14 cellular contexts compared by ENCODE assay signal in the genomic region with DNA sequence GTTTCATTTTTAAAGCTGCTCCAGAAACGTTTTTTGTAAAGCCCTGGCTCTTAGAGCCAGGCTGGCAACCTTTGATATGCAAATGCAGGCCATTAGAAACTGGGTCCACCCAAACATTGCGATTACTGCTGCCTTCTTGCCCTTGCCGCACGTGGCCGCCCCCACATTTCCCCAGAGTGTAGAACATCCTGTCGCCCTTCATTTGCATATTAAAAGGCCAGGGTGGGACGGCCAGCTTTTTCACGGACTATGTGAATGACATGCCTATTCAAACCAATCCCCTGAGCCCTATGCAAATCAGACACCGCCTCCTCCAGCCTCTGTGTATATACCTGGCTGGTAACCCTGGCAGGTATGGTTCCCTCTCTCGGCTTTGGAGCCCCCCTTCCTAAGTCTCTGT.
A peak's percentile ranks its signal among the peaks of the same experiment; 100 is the strongest.
DNase-seq lines count a peak whose midpoint lies in the region; ATAC-seq and TF ChIP-seq lines count a peak whose summit lies in the region.
"Had no signal": no experiment of that assay in that cellular context is flagged by ENCODE, and none has a peak within 500 bp of the region (broad histone marks: within the 10 kb centered on the region; RNA-seq: fewer than 3 reads in every experiment).

No MANE protein-coding gene starts in this region.

- H3K27ac Mint-ChIP-seq in nephron, result no peak overlapping the region

- H3K36me3 ChIP-seq in HUES64 (ENCODE audit: insufficient read depth, low read length) (no peaks in the 10 kb centered on the region), body of pancreas (replicated peaks in 1 of 2; ENCODE audit: insufficient read depth in 1 of 2, low read depth in 2 of 2) (no peaks in the 10 kb centered on the region)

- H3K9ac ChIP-seq in HUES64 (ENCODE audit: low read depth, low read length), result peak overlapping the region; percentile 37; the same call in 1 of the 2 replicates

- intact Hi-C loops in body of pancreas (cut with DNase I), result no loop called here

- H3K36me3 Mint-ChIP-seq in nephron (ENCODE audit: low read depth), result no peaks in the 10 kb centered on the region

- H3K9me3 Mint-ChIP-seq in nephron, result no peaks in the 10 kb centered on the region

- H3K27me3 Mint-ChIP-seq in nephron (ENCODE audit: low read depth), result peaks cover 12% of the 10 kb centered on the region

- peak overlapping the region; percentile 75; the same call in 1 of the 2 replicates for H3K27ac ChIP-seq in HUES64 (ENCODE audit: low read depth, low read length)
- H3K27ac ChIP-seq in body of pancreas, result no peak overlapping the region
- H3K27ac ChIP-seq: C4-2B had no signal

- peak; percentile 13 to 58 (median 28) for DNase-seq in body of pancreas
- no peak for DNase-seq in COR-L47 (lab: John Stamatoyannopoulos, UW)
- no peak for DNase-seq in COLO829 (ENCODE audit: low spot score)
- no peak for DNase-seq in stimulated activated CD4-positive, alpha-beta T cell treated with anti-CD3 and anti-CD28 coated beads, Interleukin-2, amount 100 ng/mL, for 48 hours
- DNase-seq: amniotic stem cell, left cardiac atrium, NCI-H1694 treated with DMSO at 0.1 percent for 48 hours, retina, SHP77 had no signal

- no peaks in the 10 kb centered on the region for H3K4me1 Mint-ChIP-seq in nephron

- no peaks in the 10 kb centered on the region for H3K9me3 ChIP-seq in HUES64 (ENCODE audit: insufficient read depth, low read depth, low read length)
- no peaks in the 10 kb centered on the region for H3K9me3 ChIP-seq in body of pancreas

- H3K4me3 ChIP-seq in HUES64 (ENCODE audit: low read length) (peak overlapping the region; percentile 28), body of pancreas (no peak overlapping the region)

- TF ChIP-seq CTCF in body of pancreas (IDR thresholded peaks at IDR 0.05) (no peak), nephron (IDR thresholded peaks at IDR 0.05; ENCODE audit: unreplicated experiment in 3 of 3) (no peak)

- H3K27me3 ChIP-seq in HUES64 (ENCODE audit: insufficient read depth, low read length), result peaks cover 30% of the 10 kb centered on the region; the same call in 1 of the 2 replicates
- H3K27me3 ChIP-seq in body of pancreas, result no peaks in the 10 kb centered on the region

- H3K4me3 Mint-ChIP-seq in nephron, result peak overlapping the region; percentile 2 to 35 (median 16)

- WGBS in HUES64, result 2% methylated on average over 10 of the region's 10 CpGs
- WGBS in body of pancreas, 2 donors, result 24% methylated on average over 10 of the region's 10 CpGs

- peak; percentile 54 for ATAC-seq in GM18511 (IDR thresholded peaks at IDR 0.05; ENCODE audit: unreplicated experiment)
- ATAC-seq in body of pancreas, result no peak
- no peak for ATAC-seq in GM21825 (IDR thresholded peaks at IDR 0.05; ENCODE audit: unreplicated experiment)
- ATAC-seq: left cardiac atrium had no signal

- peaks cover 22% of the 10 kb centered on the region for H3K4me1 ChIP-seq in HUES64 (ENCODE audit: insufficient read depth, low read length)
- no peaks in the 10 kb centered on the region for H3K4me1 ChIP-seq in body of pancreas

- no peak for TF ChIP-seq POLR2A in body of pancreas (IDR thresholded peaks at IDR 0.05)

Comparison
In these comparisons a context has a peak if more than half of its experiments do, and no peak if none do; other contexts are left out.
1. DNase-seq: peak in body of pancreas (4 of 4); none in COR-L47 (single experiment), COLO829 (single experiment) and stimulated activated CD4-positive, alpha-beta T cell treated with anti-CD3 and anti-CD28 coated beads, Interleukin-2, amount 100 ng/mL, for 48 hours (0 of 2).